ENCODE assay signal across 8 cellular contexts in the genomic region with DNA sequence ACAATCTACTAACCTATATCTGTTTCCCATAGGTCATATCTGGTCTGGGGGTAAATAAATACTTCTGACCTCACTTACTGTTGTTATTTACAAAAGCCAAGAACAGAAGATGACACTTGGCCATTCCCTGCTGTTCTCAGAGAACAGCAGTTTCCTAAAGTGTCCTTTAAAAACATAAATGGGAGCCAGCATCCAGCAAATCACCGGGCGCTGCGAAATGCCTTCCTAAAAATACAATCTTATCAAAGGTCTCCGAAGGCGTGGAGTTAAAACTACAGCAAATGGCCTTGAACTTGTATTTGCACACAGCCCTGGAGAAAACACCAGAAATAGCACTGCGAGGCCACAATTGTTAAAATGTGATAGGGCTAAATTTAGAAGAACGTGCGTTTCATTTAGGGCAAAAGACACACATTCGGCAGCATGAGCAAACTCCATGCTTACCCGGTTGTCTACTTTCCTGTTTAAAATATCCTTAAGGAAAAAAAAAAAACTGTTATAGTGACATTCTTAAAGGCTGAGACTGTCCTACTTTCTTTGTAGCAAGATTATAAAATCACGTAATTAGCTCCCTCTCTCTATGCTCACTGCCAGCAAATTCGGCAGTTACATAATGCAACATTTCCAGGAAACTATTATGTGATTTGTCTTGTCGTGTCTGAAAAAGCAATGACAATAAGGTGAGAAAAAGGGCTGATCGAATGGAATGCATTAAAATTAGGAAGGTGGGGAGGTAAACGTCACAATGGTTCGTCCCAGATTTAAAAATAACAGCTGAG. TPM values are rescaled to one million over a fixed set of nuclear protein-coding genes. Genes with fewer than 3 reads are reported as not detected.
DNase-seq lines count a peak whose midpoint lies in the region; ATAC-seq, FAIRE-seq and TF ChIP-seq lines count a peak whose summit lies in the region.

No MANE protein-coding gene starts in this region.

- TF ChIP-seq CTCF in transverse colon (IDR thresholded peaks at IDR 0.05) = no peak

- peaks cover 6% of the 10 kb centered on the region for H3K27me3 ChIP-seq in transverse colon

- TF ChIP-seq EP300 in transverse colon (IDR thresholded peaks at IDR 0.05; ENCODE audit: low read depth) = no peak

- H3K36me3 ChIP-seq in transverse colon = no peaks in the 10 kb centered on the region

- in situ Hi-C loops in transverse colon (cut with MboI; ENCODE audit: low pct_ligation_motif_present in 1 of 4, low pct_unique_long_range_greater_than_20kb in 1 of 4, low sequenced_read_pairs in 3 of 4) = loop anchor here in 1 of 4 donors (10.0 kb wide), 2 partner anchors 57 to 227 kb away; a partner anchor contains a TSS

- no peaks in the 10 kb centered on the region for H3K9me3 ChIP-seq in transverse colon

- WGBS in transverse colon (ENCODE audit: low coverage in 1 of 2), 2 donors = 2 to 3% methylated on average over 15 to 16 of the region's 16 CpGs

- H3K4me3 ChIP-seq in transverse colon = peak overlapping the region; percentile 60 to 83 (median 69)

- DNase-seq in GF-D8 (lab: John Stamatoyannopoulos, UW) (peak; percentile 9), NCI-H774 (lab: John Stamatoyannopoulos, UW) (peak; percentile 5), lung microvascular endothelial cell (ENCODE audit: low read depth in 2 of 2) (peak; percentile 41 to 47), transverse colon (peak; percentile 23), HTR-8/SVneo (ENCODE audit: insufficient read length, low spot score) (no peak)
- DNase-seq in activated CD4-positive, alpha-beta T cell treated with anti-CD3 and anti-CD28 coated beads for 4 hours = no peak

- TF ChIP-seq POLR2A in transverse colon (IDR thresholded peaks at IDR 0.05) = no peak

- FAIRE-seq in HTR-8/SVneo (lab: Jason Lieb, UNC) = no peak

- peaks cover 12 to 61% (median 42%) of the 10 kb centered on the region in 4 donors for H3K4me1 ChIP-seq in transverse colon

- H3K27ac ChIP-seq in cingulate gyrus (ENCODE audit: low read depth, low read length) (peak overlapping the region; percentile 90), transverse colon (peak overlapping the region; percentile 93 to 98 (median 94))

- intact Hi-C loops in transverse colon (cut with DNase I; ENCODE audit: low total_unique reads) = loop anchor here (2.0 kb wide), 1 partner anchor 229 kb away; no protein-coding TSS in a partner anchor

- no peak for ATAC-seq in GM19455 (IDR thresholded peaks at IDR 0.05; ENCODE audit: unreplicated experiment)

RNA-seq across cellular contexts. Expression of a gene that starts 1.5 kb away (rescaled TPM):
- total RNA-seq in lung microvascular endothelial cell (2.6 and 4.6 TPM in 2 replicates), transverse colon (10 to 100 TPM; 15.8 to 26.4 (median 22.2) TPM)

Comparison
In these comparisons a context has a peak if more than half of its experiments do, and no peak if none do; other contexts are left out.
1. DNase-seq: peak in GF-D8 (single experiment), NCI-H774 (single experiment), lung microvascular endothelial cell (2 of 2) and transverse colon (single experiment); none in HTR-8/SVneo (single experiment) and activated CD4-positive, alpha-beta T cell treated with anti-CD3 and anti-CD28 coated beads for 4 hours (0 of 2).